ENCODE assay signal across 8 cellular contexts in genomic region chr11:31810779-31811647, GRCh38. TPM values are rescaled to one million over a fixed set of nuclear protein-coding genes. Genes with fewer than 3 reads are reported as not detected.
A peak's percentile ranks its signal among the peaks of the same experiment; 100 is the strongest.
DNase-seq lines count a peak whose midpoint lies in the region; ATAC-seq and TF ChIP-seq lines count a peak whose summit lies in the region.

Gene PAX6 (minus strand): TSS chr11:31811322. CDS start chr11:31806411, 4,911 bp downstream.

- H3K4me1 ChIP-seq in Karpas-422 (ENCODE audit: low read length): no peaks in the 10 kb centered on the region

- H3K4me2 ChIP-seq in Karpas-422 (ENCODE audit: low read depth, low read length, poor library complexity, severe bottlenecking): no peak within 1 kb of the TSS

- no peaks in the 10 kb centered on the region for H4K20me1 ChIP-seq in Karpas-422 (ENCODE audit: insufficient read depth, low read depth, low read length)

- H2AFZ ChIP-seq in Karpas-422 (ENCODE audit: low read length): no peak within 1 kb of the TSS

- H3K9me2 ChIP-seq in Karpas-422 (replicated peaks; ENCODE audit: insufficient read depth, low read length): no peaks in the 10 kb centered on the region

- peaks cover 2% of the 10 kb centered on the region for H3K9me3 Mint-ChIP-seq in CD4-positive, alpha-beta T cell
- no peaks in the 10 kb centered on the region for H3K9me3 Mint-ChIP-seq in activated naive CD4-positive, alpha-beta T cell treated with anti-CD3 and anti-CD28 coated beads, Interleukin-2, amount 10 ng/mL, durations not matched to agents 7 days and 5 days

- H3K27me3 Mint-ChIP-seq in CD4-positive, alpha-beta T cell: peaks cover 85% of the 10 kb centered on the region
- peaks cover 100% of the 10 kb centered on the region for H3K27me3 Mint-ChIP-seq in activated naive CD4-positive, alpha-beta T cell treated with anti-CD3 and anti-CD28 coated beads, Interleukin-2, amount 10 ng/mL, durations not matched to agents 7 days and 5 days

- peak in 2 of 10 experiments; percentile 29 to 39 for DNase-seq in CD4-positive, alpha-beta T cell
- DNase-seq in NCI-H446 treated with DMSO at 0.1 percent for 48 hours (lab: John Stamatoyannopoulos, UW) (peak; percentile 100), head of caudate nucleus (peak; percentile 40 to 89 (median 70)), occipital lobe (lab: John Stamatoyannopoulos, UW) (peak; percentile 53), Karpas-422 (no peak)
- peak; percentile 41 for DNase-seq in activated naive CD4-positive, alpha-beta T cell treated with anti-CD3 and anti-CD28 coated beads, Interleukin-2, amount 10 ng/mL, durations not matched to agents 7 days and 5 days

- H3K27ac ChIP-seq in CD4-positive, alpha-beta T cell (ENCODE audit: low read depth, low read length): no peak within 1 kb of the TSS
- H3K27ac ChIP-seq in Karpas-422 (ENCODE audit: low read length): no peak within 1 kb of the TSS

- CTCF ChIA-PET in CD4-positive, alpha-beta T cell (lab: Charles Lee): no interaction called here
- CTCF ChIA-PET in activated naive CD4-positive, alpha-beta T cell treated with anti-CD3 and anti-CD28 coated beads, Interleukin-2, amount 10 ng/mL, durations not matched to agents 7 days and 5 days (lab: Charles Lee): no interaction called here

- H3K27ac Mint-ChIP-seq in CD4-positive, alpha-beta T cell: peak within 1 kb of the TSS; percentile 28
- H3K27ac Mint-ChIP-seq in activated naive CD4-positive, alpha-beta T cell treated with anti-CD3 and anti-CD28 coated beads, Interleukin-2, amount 10 ng/mL, durations not matched to agents 7 days and 5 days: peak within 1 kb of the TSS; percentile 81

- H3K36me3 Mint-ChIP-seq in CD4-positive, alpha-beta T cell (ENCODE audit: low read depth): no peaks in the 10 kb centered on the region
- peaks cover 10% of the 10 kb centered on the region for H3K36me3 Mint-ChIP-seq in activated naive CD4-positive, alpha-beta T cell treated with anti-CD3 and anti-CD28 coated beads, Interleukin-2, amount 10 ng/mL, durations not matched to agents 7 days and 5 days

- H3K79me2 ChIP-seq in Karpas-422 (ENCODE audit: low read length): no peaks in the 10 kb centered on the region

- POLR2A ChIA-PET in CD4-positive, alpha-beta T cell (lab: Charles Lee): no interaction called here

- peak; percentile 62 for ATAC-seq in CD4-positive, alpha-beta T cell (ENCODE audit: poor library complexity)
- ATAC-seq in GM19035 (IDR thresholded peaks at IDR 0.05; ENCODE audit: unreplicated experiment) (peak; percentile 67), HG03175 (IDR thresholded peaks at IDR 0.05; ENCODE audit: unreplicated experiment) (peak; percentile 69)

- intact Hi-C loops in CD4-positive, alpha-beta T cell (cut with DNase I, micrococcal nuclease): no loop called here
- intact Hi-C loops in head of caudate nucleus (cut with DNase I): loop anchor here (5.0 kb wide), 1 partner anchor 44 kb away; no protein-coding TSS in a partner anchor

- H3K27me3 ChIP-seq in CD4-positive, alpha-beta T cell (ENCODE audit: control insufficient read depth, insufficient read depth, low read length): peaks cover 96% of the 10 kb centered on the region
- no peaks in the 10 kb centered on the region for H3K27me3 ChIP-seq in Karpas-422 (ENCODE audit: low read length)

- TF ChIP-seq CTCF in CD4-positive, alpha-beta T cell (IDR thresholded peaks at IDR 0.05): no peak

- no peaks in the 10 kb centered on the region for H3K36me3 ChIP-seq in Karpas-422 (ENCODE audit: insufficient read depth, low read length)

- no peak within 1 kb of the TSS for H3K4me3 ChIP-seq in Karpas-422 (ENCODE audit: low read length)

- H3K9me3 ChIP-seq in CD4-positive, alpha-beta T cell (ENCODE audit: control insufficient read depth, low read length): no peaks in the 10 kb centered on the region
- no peaks in the 10 kb centered on the region for H3K9me3 ChIP-seq in Karpas-422 (ENCODE audit: low read length)

- H3K9ac ChIP-seq in Karpas-422 (ENCODE audit: low read length): no peak within 1 kb of the TSS

- H3K4me1 Mint-ChIP-seq in CD4-positive, alpha-beta T cell (ENCODE audit: low read depth): peaks cover 68% of the 10 kb centered on the region
- peaks cover 34% of the 10 kb centered on the region for H3K4me1 Mint-ChIP-seq in activated naive CD4-positive, alpha-beta T cell treated with anti-CD3 and anti-CD28 coated beads, Interleukin-2, amount 10 ng/mL, durations not matched to agents 7 days and 5 days

- H3K4me3 Mint-ChIP-seq in CD4-positive, alpha-beta T cell: peak within 1 kb of the TSS; percentile 90
- peak within 1 kb of the TSS; percentile 48 for H3K4me3 Mint-ChIP-seq in activated naive CD4-positive, alpha-beta T cell treated with anti-CD3 and anti-CD28 coated beads, Interleukin-2, amount 10 ng/mL, durations not matched to agents 7 days and 5 days

RNA-seq across cellular contexts. Expression of gene PAX6, which starts in this region (rescaled TPM):
- total RNA-seq in CD4-positive, alpha-beta T cell: not detected
- total RNA-seq in occipital lobe: 16.4 TPM
- total RNA-seq in Karpas-422 (2014; rRNA removed; shearing (Covaris generic); ENCODE audit: low replicate concordance): 0.61 and 5.9 TPM in 2 replicates

Comparison
In these comparisons a context has a peak if more than half of its experiments do, and no peak if none do; other contexts are left out.
1. Peak in ATAC-seq in CD4-positive, alpha-beta T cell; RNA of the gene not detected or under 1 TPM.